ENCODE assay signal across 9 cellular contexts in the genomic region with DNA sequence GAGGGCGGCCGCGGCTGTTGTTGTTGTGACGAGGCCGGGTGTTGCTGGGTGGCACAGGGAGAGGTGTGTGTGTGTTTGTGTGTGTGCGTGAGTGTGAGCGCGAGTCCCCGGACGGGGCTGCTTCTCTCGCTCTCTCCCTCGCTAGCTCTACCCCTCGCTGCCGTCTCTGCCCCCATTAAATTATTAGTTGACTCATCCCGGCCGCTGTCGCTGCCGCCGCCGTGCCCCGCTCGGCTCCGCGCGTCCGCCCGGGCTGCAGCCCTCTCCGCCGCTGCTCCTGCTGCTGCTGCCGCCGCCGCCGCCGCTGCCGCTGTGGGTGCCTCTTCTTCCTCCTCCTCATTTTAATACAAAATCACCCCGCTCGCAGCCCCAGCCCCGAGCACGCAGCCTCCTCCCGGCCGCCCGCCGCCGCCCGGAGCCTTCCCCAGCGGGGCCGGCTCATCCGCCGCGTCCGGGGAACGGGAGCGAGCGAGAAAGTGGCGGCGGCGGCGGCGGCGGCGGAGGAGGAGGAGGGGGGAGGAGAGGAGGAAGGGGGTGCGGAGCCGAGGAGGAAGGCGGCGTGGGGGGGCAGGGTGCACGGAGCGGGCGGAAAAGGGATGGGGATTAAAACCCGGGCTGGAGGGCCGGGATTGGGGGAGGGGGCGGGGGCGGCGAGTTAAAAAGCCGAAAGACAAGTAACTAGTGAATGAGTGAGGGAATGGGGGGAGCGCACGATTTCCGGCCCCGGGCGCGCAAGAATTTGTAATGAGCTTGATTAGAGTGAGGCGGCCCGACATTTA. TPM values are rescaled to one million over a fixed set of nuclear protein-coding genes. Genes with fewer than 3 reads are reported as not detected.
DNase-seq lines count a peak whose midpoint lies in the region; ATAC-seq, FAIRE-seq and TF ChIP-seq lines count a peak whose summit lies in the region.
"Had no signal": no experiment of that assay in that cellular context is flagged by ENCODE, and none has a peak within 500 bp of the region (broad histone marks: within the 10 kb centered on the region; RNA-seq: fewer than 3 reads in every experiment).

A gene (minus strand): TSS at position 478 of the 779 bp plus-strand sequence. CDS start 4,372 bp downstream, outside the sequence.

- peaks cover 18% of the 10 kb centered on the region for H3K4me1 Mint-ChIP-seq in memory B cell

- H4K20me1 ChIP-seq in H1 (replicated peaks in 1 of 2; ENCODE audit: control insufficient read depth in 1 of 2, insufficient read depth in 2 of 2, low read length in 2 of 2), result no peaks in the 10 kb centered on the region

- TF ChIP-seq POLR2A in H1 (IDR thresholded peaks at IDR 0.05; ENCODE audit: control extremely low read depth in 1 of 2, low read depth in 2 of 2, low read length in 2 of 2), result 0 out of 3 replicates have a peak, but pooled peaks of 1 of the 2 experiments have one; percentile 18

- peak within 1 kb of the TSS; percentile 56 to 81 (median 72) for H3K9ac ChIP-seq in H1 (replicated peaks in 1 of 4; ENCODE audit: extremely low read depth in 1 of 4, low read depth in 3 of 4, low read length in 3 of 4)

- peak within 1 kb of the TSS; percentile 77 for H4K5ac ChIP-seq in H1 (ENCODE audit: insufficient read length, low read depth, low read length)

- no peak within 1 kb of the TSS for H3K14ac ChIP-seq in H1 (ENCODE audit: insufficient read length)

- H3K4me2 ChIP-seq in H1 (ENCODE audit: insufficient read depth in 1 of 2, low read depth in 2 of 2, low read length in 2 of 2), result peak within 1 kb of the TSS; percentile 93 to 97

- no peaks in the 10 kb centered on the region for H3K36me3 Mint-ChIP-seq in memory B cell

- H3K23me2 ChIP-seq in H1 (ENCODE audit: low read depth, low read length), result peaks cover 12% of the 10 kb centered on the region; the same call in 1 of the 2 replicates

- H3K79me1 ChIP-seq in H1 (ENCODE audit: low read depth, low read length), result no peaks in the 10 kb centered on the region

- no peaks in the 10 kb centered on the region for H3K27me3 ChIP-seq in H1 (replicated peaks in 1 of 4; ENCODE audit: control insufficient read depth in 3 of 4, extremely low read depth in 1 of 4, insufficient read depth in 3 of 4, low read length in 3 of 4)

- H3K9me3 Mint-ChIP-seq in memory B cell, result no peaks in the 10 kb centered on the region

- DNase-seq in DMS 273 (lab: John Stamatoyannopoulos, UW; ENCODE audit: unreplicated experiment) (peak; percentile 77), DMS 273 treated with DMSO at 0.1 percent for 48 hours (lab: John Stamatoyannopoulos, UW) (no peak), NCI-H748 treated with DMSO at 0.1 percent for 48 hours (lab: John Stamatoyannopoulos, UW) (peak; percentile 31), H1 (ENCODE audit: low read depth in 1 of 2, low spot score in 2 of 2) (peak in 1 of 2 experiments; percentile 87), memory B cell (ENCODE audit: low spot score in 2 of 2) (peak; percentile 33 to 61)
- peak; percentile 36 to 53 for DNase-seq in activated CD8-positive, alpha-beta memory T cell treated with anti-CD3 and anti-CD28 coated beads for 1 hour (ENCODE audit: extremely low read depth in 1 of 2, low read depth in 1 of 2)
- DNase-seq in stimulated activated CD8-positive, alpha-beta memory T cell treated with anti-CD3 and anti-CD28 coated beads, Interleukin-7, amount 100 ng/mL, for 24 hours (ENCODE audit: low read depth), result peak; percentile 35

- WGBS in H1 (ENCODE audit: extremely low coverage in 1 of 2, insufficient coverage in 1 of 2, insufficient read length in 1 of 2, insufficient replicate concordance in 2 of 2, low coverage in 1 of 2, low lambda C conversion rate in 2 of 2, missing lambda C conversion rate in 1 of 2), 2 experiments, result 1% methylated on average over 34 of the region's 82 CpGs; no CpG with 5 or more reads in 1 of the 2 experiments

- H2BK20ac ChIP-seq in H1 (ENCODE audit: low read length), result no peak within 1 kb of the TSS

- TF ChIP-seq CTCF in H1 (IDR thresholded peaks at IDR 0.05; ENCODE audit: control extremely low read depth in 1 of 3, insufficient read depth in 1 of 3, low read depth in 1 of 3, low read length in 3 of 3), result no peak

- peaks cover 0 to 10% (median 3%) of the 10 kb centered on the region in 4 experiments; a peak in 3 of 7 replicates for H3K4me1 ChIP-seq in H1 (replicated peaks in 1 of 4; ENCODE audit: control insufficient read depth in 3 of 4, insufficient read depth in 4 of 4, low read length in 3 of 4)

- FAIRE-seq in H1 (lab: Jason Lieb, UNC), result no peak
- FAIRE-seq: A204.1 had no signal

- H3K56ac ChIP-seq in H1 (replicated peaks; ENCODE audit: insufficient read length, low read depth, low read length), result peak within 1 kb of the TSS; percentile 85

- TF ChIP-seq RAD21 in H1 (IDR thresholded peaks at IDR 0.05 in 1 of 2, conservative IDR thresholded peaks at IDR 0.05 in 1 of 2; ENCODE audit: low read depth in 2 of 2, low read length in 2 of 2), result no peak

- H3K23ac ChIP-seq in H1 (ENCODE audit: insufficient read length), result no peak within 1 kb of the TSS

- CTCF ChIA-PET in H1 (lab: Charles Lee; ENCODE audit: partially characterized antibody), result interaction anchor here (1.2 kb wide), 1 partner anchor 20 kb away, joined by 3 read pairs; no protein-coding TSS in a partner anchor

- H3K27ac ChIP-seq in H1 (ENCODE audit: low read depth, low read length), result no peak within 1 kb of the TSS; the same call in 1 of the 2 replicates

- peak within 1 kb of the TSS; percentile 88 to 99 (median 91) for H3K4me3 ChIP-seq in H1 (ENCODE audit: extremely low read depth in 1 of 4, insufficient read depth in 2 of 4, low read depth in 3 of 4, low read length in 4 of 4)

- peaks cover 14% of the 10 kb centered on the region for H3K27me3 Mint-ChIP-seq in memory B cell

- H2BK120ac ChIP-seq in H1 (replicated peaks; ENCODE audit: low read depth, low read length), result no peak within 1 kb of the TSS

- peak within 1 kb of the TSS; percentile 97 for H2AFZ ChIP-seq in H1 (ENCODE audit: low read length)

- H3K27ac Mint-ChIP-seq in memory B cell, result peak within 1 kb of the TSS; percentile 91

- peak within 1 kb of the TSS; percentile 95 for H3K18ac ChIP-seq in H1 (ENCODE audit: extremely low read depth, low read length)

- peaks cover 0 to 14% of the 10 kb centered on the region in 2 experiments; a peak in 2 of 4 replicates for H3K79me2 ChIP-seq in H1 (ENCODE audit: control insufficient read depth in 1 of 2, insufficient read depth in 2 of 2, low read length in 2 of 2)

- ATAC-seq in HG02981 (IDR thresholded peaks at IDR 0.05; ENCODE audit: unreplicated experiment) (peak; percentile 41), memory B cell (ENCODE audit: low read depth) (peak; percentile 59)

- H4K91ac ChIP-seq in H1 (replicated peaks; ENCODE audit: insufficient read length, low read length), result peak within 1 kb of the TSS; percentile 77

- peak within 1 kb of the TSS; percentile 80; the same call in 1 of the 2 replicates for H2BK5ac ChIP-seq in H1 (ENCODE audit: low read depth, low read length)

- peak within 1 kb of the TSS; percentile 40; the same call in 1 of the 2 replicates for H2BK15ac ChIP-seq in H1 (ENCODE audit: low read length)

- H3K36me3 ChIP-seq in H1 (ENCODE audit: control insufficient read depth in 2 of 4, insufficient read depth in 4 of 4, low read length in 3 of 4), result peaks cover 0 to 6% (median 0%) of the 10 kb centered on the region in 4 experiments; a peak in 2 of 8 replicates

- POLR2A ChIA-PET in H1 (lab: Charles Lee; ENCODE audit: partially characterized antibody), result interaction anchor here (0.7 to 1.2 kb wide), 4 partner anchors 11 to 478 kb away, joined by 3 to 6 read pairs (median 3); no protein-coding TSS in a partner anchor

- no peak within 1 kb of the TSS for H3K4ac ChIP-seq in H1 (replicated peaks; ENCODE audit: insufficient read length, low read depth, low read length)

- no peak for TF ChIP-seq EP300 in H1 (IDR thresholded peaks at IDR 0.05; ENCODE audit: borderline replicate concordance in 1 of 2, low read depth in 2 of 2, low read length in 2 of 2)

- peak within 1 kb of the TSS; percentile 78; the same call in 1 of the 2 replicates for H2BK12ac ChIP-seq in H1 (ENCODE audit: low read depth, low read length)

- peak within 1 kb of the TSS; percentile 73 for H4K8ac ChIP-seq in H1 (ENCODE audit: extremely low read depth, insufficient read depth, low read length)

- H3K9me3 ChIP-seq in H1 (ENCODE audit: insufficient read depth in 2 of 2, low read depth in 1 of 2, low read length in 1 of 2), result no peaks in the 10 kb centered on the region

- no peak within 1 kb of the TSS for H2AK5ac ChIP-seq in H1 (ENCODE audit: low read depth, low read length)

- H3K4me3 Mint-ChIP-seq in memory B cell, result peak within 1 kb of the TSS; percentile 95

TF ChIP-seq in H1, 55 proteins besides CTCF, POLR2A, EP300 and RAD21 (continues in another document):
- TF ChIP-seq POLR2AphosphoS5 (IDR thresholded peaks at IDR 0.05; ENCODE audit: low read depth, low read length), result no peak
- peak; percentile 68; the same call in 1 of the 2 replicates for TF ChIP-seq RBBP5 (IDR thresholded peaks at IDR 0.05; ENCODE audit: borderline replicate concordance, low read depth, low read length)
- TF ChIP-seq SRF (IDR thresholded peaks at IDR 0.05; ENCODE audit: low read depth, low read length), result no peak
- TF ChIP-seq PHF8 (conservative IDR thresholded peaks at IDR 0.05; ENCODE audit: low read depth, low read length), result peak; percentile 50
- 0 out of 2 replicates have a peak, but pooled peaks have one; percentile 56 for TF ChIP-seq KDM1A (IDR thresholded peaks at IDR 0.05; ENCODE audit: borderline replicate concordance, low read length)
- no peak for TF ChIP-seq BCL11A (IDR thresholded peaks at IDR 0.05; ENCODE audit: low read depth in 2 of 2, low read length in 2 of 2)
- TF ChIP-seq EGR1 (IDR thresholded peaks at IDR 0.05; ENCODE audit: borderline replicate concordance, low read depth, low read length), result peak; percentile 45
- peak; percentile 98 for TF ChIP-seq ASH2L (IDR thresholded peaks at IDR 0.05; ENCODE audit: low read length)
- TF ChIP-seq NANOG (IDR thresholded peaks at IDR 0.05; ENCODE audit: insufficient read depth, low read depth, low read length, poor library complexity, severe bottlenecking), result no peak
- TF ChIP-seq JUND (IDR thresholded peaks at IDR 0.05; ENCODE audit: low read length), result no peak
- 0 out of 2 replicates have a peak, but pooled peaks have one; percentile 41 for TF ChIP-seq SP1 (IDR thresholded peaks at IDR 0.05; ENCODE audit: low read depth, low read length)
- no peak for TF ChIP-seq NRF1 (IDR thresholded peaks at IDR 0.05; ENCODE audit: low read depth, low read length)
- no peak for TF ChIP-seq SUZ12 (IDR thresholded peaks at IDR 0.05; ENCODE audit: low read length)

RNA-seq across cellular contexts. Expression of the gene that starts here (rescaled TPM):
- total RNA-seq in H1 (2021; fragmentation: NEBNext Ultra II Directional; extraction: Animal tissue kit (Norgen Biotek cat#: 25700)), result 28.0 and 28.4 TPM in 2 replicates
- 13.2 and 18.8 TPM in 2 replicates for polyA plus RNA-seq in H1 (2011; rRNA removed)
- 18.9 TPM for polyA plus RNA-seq in H1 (2011; cell fraction: cytosol; rRNA removed)
- polyA plus RNA-seq in H1 (2011; cell fraction: nucleus; rRNA removed), result 45.8 TPM
- 17.1 to 37.0 TPM (median 24.4 TPM) in 4 replicates for polyA plus RNA-seq in H1 (2012, experiment 1 of 2)
- 1.9 TPM for polyA plus RNA-seq in H1 (2012, experiment 2 of 2)
- polyA plus RNA-seq in H1 (2013, experiment 1 of 2), result 29.0 TPM
- 28.8 TPM for polyA plus RNA-seq in H1 (2013, experiment 2 of 2)
- 103 and 105 TPM in 2 replicates for polyA minus RNA-seq in H1 (2011; rRNA and poly(A)+ RNA removed)
- 24.1 TPM for polyA minus RNA-seq in H1 (2011; cell fraction: cytosol; rRNA and poly(A)+ RNA removed)
- polyA minus RNA-seq in H1 (2011; cell fraction: nucleus; rRNA and poly(A)+ RNA removed), result 108 TPM
